Comparison of ENCODE assay signal across 8 cellular contexts in genomic region chr19:35775298-35776101, GRCh38. TPM values are rescaled to one million over a fixed set of nuclear protein-coding genes. Genes with fewer than 3 reads are reported as not detected.
DNase-seq lines count a peak whose midpoint lies in the region; ATAC-seq and TF ChIP-seq lines count a peak whose summit lies in the region.

TSS of gene ARHGAP33 (plus strand) at chr19:35775564. CDS start at chr19:35775659, 95 bp downstream.

- POLR2A ChIA-PET in activated B cell treated with CpG ODN at 0.5 μM for 24 hours (lab: Charles Lee) = interaction anchor here (0.6 to 1.7 kb wide), 2 partner anchors 31 to 253 kb away, joined by 4 to 7 read pairs; no protein-coding TSS in a partner anchor

- WGBS in spleen, 5 donors = 0 to 1% (median 1%) methylated on average over 54 to 82 of the region's 82 CpGs

- H3K27ac Mint-ChIP-seq in activated B cell treated with CpG ODN at 0.5 μM for 24 hours = no peak within 1 kb of the TSS

- intact Hi-C loops in activated B cell treated with CpG ODN at 0.5 μM for 24 hours (cut with micrococcal nuclease) = loop anchor here (1.0 to 5.0 kb wide), 7 partner anchors 17 to 156 kb away; partner anchors contain the start of genes APLP1, COX6B1, LIN37 and PROSER3
- intact Hi-C loops in spleen (cut with DNase I; ENCODE audit: low total_unique reads) = no loop called here

- H3K27ac ChIP-seq in caudate nucleus (ENCODE audit: low read depth, low read length) (peak within 1 kb of the TSS; percentile 44), spleen (peak within 1 kb of the TSS in 5 of 8 donors; percentile 51 to 85 (median 77))

- H3K4me3 ChIP-seq in AG10803 (ENCODE audit: low read length) (peak within 1 kb of the TSS; percentile 72), spleen (peak within 1 kb of the TSS; percentile 89 to 100 (median 98))

- peaks cover 9% of the 10 kb centered on the region for H3K4me1 Mint-ChIP-seq in activated B cell treated with CpG ODN at 0.5 μM for 24 hours

- H3K9me3 ChIP-seq in spleen = no peaks in the 10 kb centered on the region

- H3K4me3 Mint-ChIP-seq in activated B cell treated with CpG ODN at 0.5 μM for 24 hours = peak within 1 kb of the TSS; percentile 79

- H3K36me3 Mint-ChIP-seq in activated B cell treated with CpG ODN at 0.5 μM for 24 hours (ENCODE audit: low read depth) = no peaks in the 10 kb centered on the region

- no peaks in the 10 kb centered on the region for H3K27me3 ChIP-seq in spleen (replicated peaks in 1 of 7)

- peak; percentile 91 for DNase-seq in AG10803 (ENCODE audit: low read depth)
- DNase-seq in NCI-H345 treated with DMSO at 0.1 percent for 48 hours (lab: John Stamatoyannopoulos, UW; ENCODE audit: unreplicated experiment) = peak; percentile 100
- peak; percentile 97 for DNase-seq in activated B cell treated with CpG ODN at 0.5 μM for 24 hours
- DNase-seq in caudate nucleus (lab: John Stamatoyannopoulos, UW) = peak in 60 of 61 donors; percentile 69 to 99 (median 96)
- peak; percentile 94 for DNase-seq in iris pigment epithelial cell (ENCODE audit: low read depth)
- DNase-seq in spleen = peak; percentile 99

- H3K4me1 ChIP-seq in spleen = peaks cover 4 to 22% (median 18%) of the 10 kb centered on the region in 6 donors

- CTCF ChIA-PET in activated B cell treated with CpG ODN at 0.5 μM for 24 hours (lab: Charles Lee) = no interaction called here

- H3K9me3 Mint-ChIP-seq in activated B cell treated with CpG ODN at 0.5 μM for 24 hours = no peaks in the 10 kb centered on the region

- peaks cover 0 to 28% (median 7%) of the 10 kb centered on the region in 6 donors for H3K36me3 ChIP-seq in spleen

- peak; percentile 92 for ATAC-seq in GM19035 (IDR thresholded peaks at IDR 0.05; ENCODE audit: unreplicated experiment)
- peak; percentile 90 for ATAC-seq in HG03342 (IDR thresholded peaks at IDR 0.05; ENCODE audit: unreplicated experiment)
- ATAC-seq in activated B cell treated with CpG ODN at 0.5 μM for 24 hours (ENCODE audit: low read depth) = peak; percentile 99

- no peak for TF ChIP-seq CTCF in AG10803 (conservative IDR thresholded peaks at IDR 0.05; ENCODE audit: low read length)
- TF ChIP-seq CTCF in activated B cell treated with CpG ODN at 0.5 μM for 24 hours (IDR thresholded peaks at IDR 0.05) = no peak
- peak in 5 of 11 experiments; percentile 7 to 39 (median 13) for TF ChIP-seq CTCF in spleen (IDR thresholded peaks at IDR 0.05 in 8 of 11, conservative IDR thresholded peaks at IDR 0.05 in 3 of 11)

- no peak for TF ChIP-seq POLR2A in spleen (IDR thresholded peaks at IDR 0.05)

- H3K27me3 Mint-ChIP-seq in activated B cell treated with CpG ODN at 0.5 μM for 24 hours = no peaks in the 10 kb centered on the region

RNA-seq across cellular contexts. Expression of gene ARHGAP33, which starts in this region (rescaled TPM):
- 9.3 and 15.0 TPM in 2 replicates for total RNA-seq in activated B cell treated with CpG ODN at 0.5 μM for 24 hours
- 10 to 100 TPM in 6 of 7 donors, 1 to 10 TPM in 1; 7.4 to 25.2 (median 14.4) TPM for total RNA-seq in spleen
- polyA plus RNA-seq in spleen = 10 to 100 TPM in 1 of 3 donors, 1 to 10 TPM in 2; 3.1 to 10.9 (median 5.1) TPM

Comparison
In these comparisons a context has a peak if more than half of its experiments do, and no peak if none do; other contexts are left out.
1. Peak in every context shown above with its lines: DNase-seq, ATAC-seq, H3K4me3 ChIP-seq and H3K27ac ChIP-seq.